ENCODE assay signal across 25 cellular contexts in the genomic region with DNA sequence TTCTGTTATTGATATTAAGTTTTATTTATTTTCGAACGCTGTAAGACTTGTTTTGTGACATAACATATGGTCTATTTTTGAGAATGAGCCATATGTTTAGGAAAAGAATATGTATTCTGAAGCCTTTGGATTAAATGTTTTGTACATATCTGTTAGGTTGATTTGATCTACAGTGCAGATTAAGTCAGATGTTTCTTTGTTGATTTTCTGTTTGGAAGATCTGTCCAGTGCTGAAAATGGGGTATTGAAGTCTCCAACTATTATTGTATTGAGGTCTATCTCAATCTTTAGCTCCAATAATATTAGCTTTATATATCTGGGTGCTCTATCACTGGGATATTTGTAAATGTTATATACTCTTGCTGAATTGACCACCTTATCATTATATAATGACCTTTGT.
"Had no signal": no experiment of that assay in that cellular context is flagged by ENCODE, and none has a peak within 500 bp of the region (broad histone marks: within the 10 kb centered on the region; RNA-seq: fewer than 3 reads in every experiment).

No MANE protein-coding gene starts in this region.

- H3K27me3 ChIP-seq: neural progenitor cell, ovary, right lobe of liver, sigmoid colon, stomach, thyroid gland, tibial nerve, upper lobe of left lung, vagina had no signal

- H3K9ac ChIP-seq: neural progenitor cell, parathyroid adenoma had no signal

- H2AFZ ChIP-seq: neural progenitor cell, parathyroid adenoma had no signal

- H3K36me3 ChIP-seq: neural progenitor cell, ovary, right lobe of liver, sigmoid colon, stomach, thoracic aorta, thyroid gland, tibial nerve, upper lobe of left lung, vagina had no signal

- ATAC-seq: psoas muscle; right cardiac atrium; right lobe of liver; stimulated activated effector memory CD8-positive, alpha-beta T cell treated with anti-CD3 and anti-CD28 coated beads, Interleukin-12 subunit alpha, Interleukin-12 subunit beta, amount 100 ng/mL, for 72 hours; stimulated activated naive B cell treated with anti-CD40 and anti-IgM and Interleukin-4, amounts not matched to agents 10 μg/mL and 1 μg/mL and 100 μg/mL, for 72 hours had no signal

- H3K4me3 ChIP-seq: neural progenitor cell, ovary, psoas muscle, right lobe of liver, sigmoid colon, stomach, thoracic aorta, thyroid gland, tibial nerve, upper lobe of left lung, vagina had no signal

- H3K4me2 ChIP-seq: neural progenitor cell had no signal

- H3K79me2 ChIP-seq: parathyroid adenoma had no signal

- FAIRE-seq: small intestine, urothelium cell line had no signal

- DNase-seq: occipital lobe; ovary; posterior cingulate gyrus; psoas muscle; right cardiac atrium; right lobe of liver; sigmoid colon; small intestine; stimulated activated CD4-positive, alpha-beta T cell treated with anti-CD3 and anti-CD28 coated beads, Interleukin-15, amount 100 ng/mL, for 24 hours; stimulated activated CD4-positive, alpha-beta T cell treated with anti-CD3 and anti-CD28 coated beads, Interleukin-2, amount 100 ng/mL, for 24 hours; stimulated activated CD4-positive, alpha-beta T cell treated with anti-CD3 and anti-CD28 coated beads, Interleukin-2, amount 100 ng/mL, for 48 hours; stimulated activated CD4-positive, alpha-beta T cell treated with anti-CD3 and anti-CD28 coated beads, Interleukin-4, amount 100 ng/mL, for 24 hours; stimulated activated naive B cell treated with anti-CD40 and anti-IgM and Interleukin-4, amounts not matched to agents 10 μg/mL and 1 μg/mL and 100 μg/mL, for 72 hours; stimulated activated naive CD4-positive, alpha-beta T cell treated with Interleukin-2 at 50 U/mL for 16 hours; stomach; thyroid gland; trophoblast cell; upper lobe of left lung had no signal

- H3K4me1 ChIP-seq: neural progenitor cell, parathyroid adenoma, psoas muscle, right lobe of liver, sigmoid colon, stomach, thyroid gland, tibial nerve, upper lobe of left lung, vagina had no signal

- H3K9me3 ChIP-seq: ovary, psoas muscle, right lobe of liver, thyroid gland, vagina had no signal

- H3K27ac ChIP-seq: neural progenitor cell, ovary, parathyroid adenoma, psoas muscle, right lobe of liver, sigmoid colon, stomach, thoracic aorta, thyroid gland, tibial nerve, upper lobe of left lung, vagina had no signal
